ENCODE assay signal across 28 cellular contexts in genomic region chr21:41130883-41131282, GRCh38. TPM values are rescaled to one million over a fixed set of nuclear protein-coding genes. Genes with fewer than 3 reads are reported as not detected.
"Had no signal": no experiment of that assay in that cellular context is flagged by ENCODE, and none has a peak within 500 bp of the region (broad histone marks: within the 10 kb centered on the region; RNA-seq: fewer than 3 reads in every experiment).

No MANE protein-coding gene starts in this region.

- ATAC-seq: activated CD8-positive, alpha-beta T cell treated with anti-CD3 and anti-CD28 coated beads for 36 hours; activated naive CD4-positive, alpha-beta T cell treated with anti-CD3 and anti-CD28 coated beads, Interleukin-2, amount 50 U/mL, for 72 hours; activated T-cell treated with anti-CD3 and anti-CD28 coated beads, Interleukin-2, amount 50 U/mL, for 72 hours; activated T-helper 17 cell treated with anti-CD3 and anti-CD28 coated beads, Interleukin-2, amount 50 U/mL, for 72 hours; Panc1 had no signal

- DNase-seq: activated CD4-positive, alpha-beta T cell treated with anti-CD3 and anti-CD28 coated beads, Interleukin-2, amount 10 ng/mL, durations not matched to agents 24 days and 14 days; activated CD4-positive, alpha-beta T cell treated with anti-CD3 and anti-CD28 coated beads, Interleukin-2, amount 50 U/mL, for 4 hours; activated CD8-positive, alpha-beta T cell treated with anti-CD3 and anti-CD28 coated beads for 36 hours; activated gamma-delta T cell treated with Interleukin-2 at 50 U/mL for 16 hours; activated naive CD4-positive, alpha-beta T cell treated with anti-CD3 and anti-CD28 coated beads for 36 hours; activated T-cell treated with anti-CD3 and anti-CD28 coated beads, Interleukin-2, amount 50 U/mL, for 1 hour; activated T-cell treated with anti-CD3 and anti-CD28 coated beads, Interleukin-2, amount 50 U/mL, for 72 hours; amniotic stem cell; aorta; brain microvascular endothelial cell; NCI-H1092 treated with DMSO at 0.1 percent for 48 hours; NCI-H1417; NCI-H187 treated with DMSO at 0.1 percent for 48 hours; NCI-H2081 treated with DMSO at 0.1 percent for 48 hours; NCI-H226; NCI-H446 treated with DMSO at 0.1 percent for 48 hours; NCI-H524; NCI-H69; SHP77; SJCRH30 had no signal

- H3K9me3 ChIP-seq: SJCRH30 had no signal

- H3K4me3 Mint-ChIP-seq: activated CD4-positive, alpha-beta T cell treated with anti-CD3 and anti-CD28 coated beads, Interleukin-2, amount 10 ng/mL, durations not matched to agents 24 days and 14 days; activated CD8-positive, alpha-beta T cell treated with anti-CD3 and anti-CD28 coated beads for 36 hours; activated naive CD4-positive, alpha-beta T cell treated with anti-CD3 and anti-CD28 coated beads for 36 hours; activated T-cell treated with anti-CD3 and anti-CD28 coated beads, Interleukin-2, amount 50 U/mL, for 72 hours; activated T-helper 17 cell treated with anti-CD3 and anti-CD28 coated beads, Interleukin-2, amount 50 U/mL, for 72 hours; central memory CD8-positive, alpha-beta T cell; T-helper 2 cell treated with Interferon-gamma antibody and Interleukin-4, amounts not matched to agents 5 μg/mL and 100 μg/mL, for 36 hours had no signal

- H3K36me3 ChIP-seq: brain microvascular endothelial cell, cardiac muscle cell, SJCRH30 had no signal

- H3K9me3 Mint-ChIP-seq: activated CD4-positive, alpha-beta T cell treated with anti-CD3 and anti-CD28 coated beads, Interleukin-2, amount 10 ng/mL, durations not matched to agents 24 days and 14 days; central memory CD8-positive, alpha-beta T cell; T-helper 2 cell treated with Interferon-gamma antibody and Interleukin-4, amounts not matched to agents 5 μg/mL and 100 μg/mL, for 36 hours had no signal

- H3K27ac Mint-ChIP-seq: activated CD4-positive, alpha-beta T cell treated with anti-CD3 and anti-CD28 coated beads, Interleukin-2, amount 10 ng/mL, durations not matched to agents 24 days and 14 days; activated CD8-positive, alpha-beta T cell treated with anti-CD3 and anti-CD28 coated beads for 36 hours; activated naive CD4-positive, alpha-beta T cell treated with anti-CD3 and anti-CD28 coated beads for 36 hours; activated naive CD4-positive, alpha-beta T cell treated with anti-CD3 and anti-CD28 coated beads, Interleukin-2, amount 50 U/mL, for 72 hours; activated T-cell treated with anti-CD3 and anti-CD28 coated beads, Interleukin-2, amount 50 U/mL, for 72 hours; activated T-helper 17 cell treated with anti-CD3 and anti-CD28 coated beads, Interleukin-2, amount 50 U/mL, for 72 hours; T-helper 2 cell treated with Interferon-gamma antibody and Interleukin-4, amounts not matched to agents 5 μg/mL and 100 μg/mL, for 36 hours had no signal

- H3K4me1 Mint-ChIP-seq: activated T-helper 17 cell treated with anti-CD3 and anti-CD28 coated beads, Interleukin-2, amount 50 U/mL, for 72 hours; central memory CD8-positive, alpha-beta T cell had no signal

- H3K27ac ChIP-seq: brain microvascular endothelial cell, cardiac muscle cell, SJCRH30, SK-N-MC had no signal

- H3K27me3 ChIP-seq: brain microvascular endothelial cell, cardiac muscle cell, SJCRH30 had no signal

- H3K4me3 ChIP-seq: cardiac muscle cell, SJCRH30, SK-N-MC had no signal

- H3K4me1 ChIP-seq: SJCRH30 had no signal

- FAIRE-seq: TTC549 had no signal

RNA-seq across cellular contexts. Expression of gene BACE2, which starts 37.1 kb away (rescaled TPM):
- total RNA-seq: SJCRH30 had no signal
